Comparison of ENCODE assay signal across 13 cellular contexts in genomic region chr16:983044-984030, GRCh38. TPM values are rescaled to one million over a fixed set of nuclear protein-coding genes. Genes with fewer than 3 reads are reported as not detected.
A peak's percentile ranks its signal among the peaks of the same experiment; 100 is the strongest.
DNase-seq lines count a peak whose midpoint lies in the region; ATAC-seq and TF ChIP-seq lines count a peak whose summit lies in the region.
"Had no signal": no experiment of that assay in that cellular context is flagged by ENCODE, and none has a peak within 500 bp of the region (broad histone marks: within the 10 kb centered on the region; RNA-seq: fewer than 3 reads in every experiment).

No MANE protein-coding gene starts in this region.

- DNase-seq in DMS53 (lab: John Stamatoyannopoulos, UW) (peak; percentile 18), DMS53 treated with DMSO at 0.1 percent for 48 hours (lab: John Stamatoyannopoulos, UW; ENCODE audit: unreplicated experiment) (no peak), LNCaP clone FGC (ENCODE audit: low read depth) (no peak), glutamatergic neuron (no peak), progenitor cell of endocrine pancreas (ENCODE audit: low spot score, unreplicated experiment) (no peak), DMS153 treated with DMSO at 0.1 percent for 48 hours (lab: John Stamatoyannopoulos, UW; ENCODE audit: unreplicated experiment) (no peak)
- no peak for DNase-seq in activated CD8-positive, alpha-beta memory T cell treated with anti-CD3 and anti-CD28 coated beads, Interleukin-2, amount 50 U/mL, for 4 hours
- DNase-seq: activated CD4-positive, alpha-beta T cell treated with anti-CD3 and anti-CD28 coated beads, Interleukin-2, amount 50 U/mL, for 4 hours; colonic mucosa; GF-D8; NCI-H146; Peyer's patch had no signal

- no peak overlapping the region for H3K27ac Mint-ChIP-seq in glutamatergic neuron (ENCODE audit: unreplicated experiment)
- H3K27ac Mint-ChIP-seq in progenitor cell of endocrine pancreas = no peak overlapping the region

- peaks cover 3% of the 10 kb centered on the region for H3K9me3 Mint-ChIP-seq in glutamatergic neuron (ENCODE audit: unreplicated experiment)
- H3K9me3 Mint-ChIP-seq in progenitor cell of endocrine pancreas (ENCODE audit: low read depth) = no peaks in the 10 kb centered on the region

- peak overlapping the region; percentile 70 for H3K4me3 Mint-ChIP-seq in glutamatergic neuron (ENCODE audit: unreplicated experiment)
- H3K4me3 Mint-ChIP-seq in progenitor cell of endocrine pancreas (ENCODE audit: low read depth) = peak overlapping the region; percentile 58

- TF ChIP-seq CTCF in LNCaP clone FGC (IDR thresholded peaks at IDR 0.05; ENCODE audit: control insufficient read depth, extremely low read depth, insufficient read depth) (no peak), glutamatergic neuron (IDR thresholded peaks at IDR 0.05; ENCODE audit: partially characterized antibody, unreplicated experiment) (no peak), progenitor cell of endocrine pancreas (IDR thresholded peaks at IDR 0.05; ENCODE audit: unreplicated experiment) (no peak)

- H3K4me3 ChIP-seq in LNCaP clone FGC (ENCODE audit: low read depth, low read length) = peak overlapping the region; percentile 52; the same call in 1 of the 2 replicates
- H3K4me3 ChIP-seq: colonic mucosa had no signal

- H3K4me1 Mint-ChIP-seq in glutamatergic neuron (ENCODE audit: low read depth, unreplicated experiment) (peaks cover 7% of the 10 kb centered on the region), progenitor cell of endocrine pancreas (ENCODE audit: low read depth) (peaks cover 1% of the 10 kb centered on the region)

- no peaks in the 10 kb centered on the region for H3K36me3 Mint-ChIP-seq in glutamatergic neuron (ENCODE audit: unreplicated experiment)
- peaks cover 2% of the 10 kb centered on the region for H3K36me3 Mint-ChIP-seq in progenitor cell of endocrine pancreas (ENCODE audit: insufficient read depth)

- peaks cover 7% of the 10 kb centered on the region for H3K27me3 Mint-ChIP-seq in glutamatergic neuron (ENCODE audit: unreplicated experiment)
- H3K27me3 Mint-ChIP-seq in progenitor cell of endocrine pancreas = peaks cover 33% of the 10 kb centered on the region

- no peak for ATAC-seq in GM18502 (IDR thresholded peaks at IDR 0.05; ENCODE audit: poor library complexity, unreplicated experiment)

RNA-seq across cellular contexts. Expression of gene SOX8, which starts 1.8 kb away (rescaled TPM):
- total RNA-seq in glutamatergic neuron (ENCODE audit: unreplicated experiment) (7.0 TPM), progenitor cell of endocrine pancreas (6.7 and 7.1 TPM in 2 replicates)

RNA-seq across cellular contexts. Expression of gene LMF1, which starts 12.6 kb away (rescaled TPM):
- total RNA-seq in glutamatergic neuron (ENCODE audit: unreplicated experiment) (17.4 TPM), progenitor cell of endocrine pancreas (26.2 and 28.2 TPM in 2 replicates)
